In genomic region chr1:95217371-95217770, GRCh38 we compare ENCODE assay signal across 29 cellular contexts.
"Had no signal": no experiment of that assay in that cellular context is flagged by ENCODE, and none has a peak within 500 bp of the region (broad histone marks: within the 10 kb centered on the region; RNA-seq: fewer than 3 reads in every experiment).

No MANE protein-coding gene starts in this region.

- H3K4me1 ChIP-seq: esophagus squamous epithelium, gastroesophageal sphincter had no signal

- H3K4me3 ChIP-seq: esophagus squamous epithelium, gastroesophageal sphincter, heart right ventricle had no signal

- H3K27ac ChIP-seq: brain microvascular endothelial cell, esophagus squamous epithelium, gastroesophageal sphincter, heart right ventricle, WERI-Rb-1 had no signal

- H3K9me3 ChIP-seq: esophagus squamous epithelium, gastroesophageal sphincter had no signal

- H3K27ac Mint-ChIP-seq: activated B cell treated with CpG ODN at 0.5 μM for 24 hours; activated CD8-positive, alpha-beta T cell treated with anti-CD3 and anti-CD28 coated beads for 36 hours; activated naive CD8-positive, alpha-beta T cell; activated T-helper 17 cell treated with anti-CD3 and anti-CD28 coated beads, Interleukin-2, amount 50 U/mL, for 72 hours; effector memory CD8-positive, alpha-beta T cell; T-helper 17 cell; T-helper 2 cell treated with Interferon-gamma antibody and Interleukin-4, amounts not matched to agents 5 μg/mL and 100 μg/mL, for 36 hours had no signal

- H3K4me3 Mint-ChIP-seq: activated B cell treated with CpG ODN at 0.5 μM for 24 hours; activated CD8-positive, alpha-beta T cell treated with anti-CD3 and anti-CD28 coated beads for 36 hours; activated naive CD8-positive, alpha-beta T cell; activated T-cell treated with anti-CD3 and anti-CD28 coated beads, Interleukin-2, amount 50 U/mL, for 4 hours; activated T-helper 17 cell treated with anti-CD3 and anti-CD28 coated beads, Interleukin-2, amount 50 U/mL, for 72 hours; effector memory CD8-positive, alpha-beta T cell; T-helper 17 cell; T-helper 2 cell treated with Interferon-gamma antibody and Interleukin-4, amounts not matched to agents 5 μg/mL and 100 μg/mL, for 36 hours had no signal

- H3K9me3 Mint-ChIP-seq: activated CD8-positive, alpha-beta T cell treated with anti-CD3 and anti-CD28 coated beads for 36 hours; activated T-cell treated with anti-CD3 and anti-CD28 coated beads, Interleukin-2, amount 50 U/mL, for 4 hours; activated T-helper 17 cell treated with anti-CD3 and anti-CD28 coated beads, Interleukin-2, amount 50 U/mL, for 72 hours; effector memory CD8-positive, alpha-beta T cell; T-helper 2 cell treated with Interferon-gamma antibody and Interleukin-4, amounts not matched to agents 5 μg/mL and 100 μg/mL, for 36 hours had no signal

- H3K36me3 ChIP-seq: brain microvascular endothelial cell, esophagus squamous epithelium, WERI-Rb-1 had no signal

- ATAC-seq: activated CD8-positive, alpha-beta T cell treated with anti-CD3 and anti-CD28 coated beads for 36 hours; activated T-cell treated with anti-CD3 and anti-CD28 coated beads, Interleukin-2, amount 50 U/mL, for 4 hours; activated T-helper 17 cell treated with anti-CD3 and anti-CD28 coated beads, Interleukin-2, amount 50 U/mL, for 72 hours; gastroesophageal sphincter; heart right ventricle had no signal

- DNase-seq: activated B cell treated with CpG ODN at 0.5 μM for 24 hours; activated CD4-positive, alpha-beta T cell treated with anti-CD3 and anti-CD28 coated beads for 48 hours; activated CD4-positive, alpha-beta T cell treated with anti-CD3 and anti-CD28 coated beads, Interleukin-2, amount 50 U/mL, for 1 hour; activated CD4-positive, alpha-beta T cell treated with anti-CD3 and anti-CD28 coated beads, Interleukin-2, amount 50 U/mL, for 48 hours; activated CD8-positive, alpha-beta memory T cell treated with anti-CD3 and anti-CD28 coated beads for 24 hours; activated CD8-positive, alpha-beta T cell treated with anti-CD3 and anti-CD28 coated beads for 36 hours; activated effector memory CD4-positive, alpha-beta T cell treated with Interleukin-2 at 50 U/mL for 16 hours; activated gamma-delta T cell treated with Interleukin-2 at 50 U/mL for 16 hours; activated naive CD4-positive, alpha-beta T cell treated with anti-CD3 and anti-CD28 coated beads, Interleukin-2, amount 50 U/mL, for 16 hours; activated naive CD4-positive, alpha-beta T cell treated with Interleukin-2 at 50 U/mL for 16 hours; activated T-cell treated with anti-CD3 and anti-CD28 coated beads, Interleukin-2, amount 50 U/mL, for 4 hours; amniotic stem cell; anterior cingulate cortex; brain microvascular endothelial cell; caudate nucleus; cortex of kidney; dermis blood vessel endothelial cell; effector CD4-positive, alpha-beta T cell; effector memory CD8-positive, alpha-beta T cell; esophagus squamous epithelium; foreskin melanocyte; heart right ventricle; T-helper 17 cell; T1000; WERI-Rb-1 had no signal

- H3K27me3 ChIP-seq: brain microvascular endothelial cell, esophagus squamous epithelium, gastroesophageal sphincter, heart right ventricle had no signal

- H3K4me1 Mint-ChIP-seq: activated T-helper 17 cell treated with anti-CD3 and anti-CD28 coated beads, Interleukin-2, amount 50 U/mL, for 72 hours; T-helper 17 cell had no signal
